ENCODE assay signal across 27 cellular contexts in the genomic region with DNA sequence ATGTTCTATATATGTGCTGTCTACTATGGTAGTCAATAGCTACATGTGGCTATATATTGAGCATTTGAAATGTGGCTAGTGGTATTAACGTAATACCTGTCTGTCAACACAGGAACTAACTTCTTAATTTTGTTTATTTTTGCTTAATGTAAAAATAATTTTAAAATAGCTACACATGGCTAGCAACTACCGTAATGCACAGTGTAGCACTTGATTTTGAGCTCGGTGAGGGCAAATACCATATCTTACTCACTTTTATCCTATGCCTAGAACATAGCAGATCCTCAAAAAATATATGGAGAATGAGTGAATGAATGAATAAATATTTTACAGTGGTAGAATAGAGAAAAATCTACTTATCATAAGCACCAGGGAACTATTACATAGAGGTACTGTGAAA.
"Had no signal": no experiment of that assay in that cellular context is flagged by ENCODE, and none has a peak within 500 bp of the region (broad histone marks: within the 10 kb centered on the region; RNA-seq: fewer than 3 reads in every experiment).

No MANE protein-coding gene starts in this region.

- H3K36me3 ChIP-seq: stomach, suprapubic skin, thoracic aorta, thyroid gland, tibial artery, tibial nerve, transverse colon, upper lobe of left lung, upper lobe of right lung, uterus, vagina had no signal

- H3K4me1 ChIP-seq: stomach, suprapubic skin, testis, thyroid gland, tibial artery, tibial nerve, transverse colon, upper lobe of left lung, upper lobe of right lung, uterus, vagina had no signal

- H3K9me3 ChIP-seq: suprapubic skin, testis, thoracic aorta, thyroid gland, tibial artery, transverse colon, upper lobe of left lung, upper lobe of right lung, vagina had no signal

- FAIRE-seq: urothelium cell line had no signal

- H3K27ac ChIP-seq: stomach, suprapubic skin, testis, thoracic aorta, thyroid gland, tibial artery, tibial nerve, transverse colon, upper lobe of left lung, upper lobe of right lung, uterus, vagina had no signal

- H3K27me3 ChIP-seq: stomach, suprapubic skin, testis, thyroid gland, tibial artery, tibial nerve, transverse colon, upper lobe of left lung, upper lobe of right lung, uterus, vagina had no signal

- H3K4me3 ChIP-seq: stomach, suprapubic skin, testis, thoracic aorta, thyroid gland, tibial artery, tibial nerve, transverse colon, upper lobe of left lung, upper lobe of right lung, uterus, vagina had no signal

- DNase-seq: stimulated activated CD4-positive, alpha-beta T cell treated with anti-CD3 and anti-CD28 coated beads, Interleukin-2, amount 100 ng/mL, for 48 hours; stimulated activated CD4-positive, alpha-beta T cell treated with anti-CD3 and anti-CD28 coated beads, Interleukin-4, amount 100 ng/mL, for 1 hour; stimulated activated CD4-positive, alpha-beta T cell treated with anti-CD3 and anti-CD28 coated beads, Interleukin-4, amount 100 ng/mL, for 24 hours; stimulated activated CD4-positive, alpha-beta T cell treated with anti-CD3 and anti-CD28 coated beads, Interleukin-4, amount 100 ng/mL, for 4 hours; stimulated activated CD8-positive, alpha-beta memory T cell treated with anti-CD3 and anti-CD28 coated beads, Interleukin-4, amount 100 ng/mL, for 48 hours; stimulated activated naive B cell treated with anti-CD40 and anti-IgM and Interleukin-4, amounts not matched to agents 10 μg/mL and 1 μg/mL and 100 μg/mL, for 72 hours; stimulated activated naive CD4-positive, alpha-beta T cell; stimulated activated naive CD4-positive, alpha-beta T cell treated with Interleukin-2 at 50 U/mL for 16 hours; stimulated activated naive CD8-positive, alpha-beta T cell treated with anti-CD3 and anti-CD28 coated beads, Interleukin-15, amount 100 ng/mL, for 72 hours; stimulated activated naive CD8-positive, alpha-beta T cell treated with anti-CD3 and anti-CD28 coated beads, Interleukin-15, Interleukin-2, amounts not matched to agents 100 U/mL and 50 U/mL, for 24 hours; stomach; substantia nigra; testis; thyroid gland; tibial artery; transverse colon; trophoblast cell; upper lobe of left lung; upper lobe of right lung; uterus had no signal

- ATAC-seq: stimulated activated effector memory CD8-positive, alpha-beta T cell treated with anti-CD3 and anti-CD28 coated beads, Interleukin-12 subunit alpha, Interleukin-12 subunit beta, amount 100 ng/mL, for 72 hours; stimulated activated memory B cell treated with anti-CD40 and anti-IgM and Interleukin-4, amounts not matched to agents 10 μg/mL and 1 μg/mL and 100 μg/mL, for 72 hours; stimulated activated naive B cell treated with anti-CD40 and anti-IgM and Interleukin-4, amounts not matched to agents 10 μg/mL and 1 μg/mL and 100 μg/mL, for 72 hours; stimulated activated naive CD8-positive, alpha-beta T cell treated with anti-CD3 and anti-CD28 coated beads, Interleukin-15, amount 100 ng/mL, for 72 hours; stimulated activated naive CD8-positive, alpha-beta T cell treated with anti-CD3 and anti-CD28 coated beads, Interleukin-15, Interleukin-2, amounts not matched to agents 100 U/mL and 50 U/mL, for 24 hours; upper lobe of right lung had no signal
